ENCODE assay signal across 21 cellular contexts in genomic region chrX:152873361-152873760, GRCh38.
"Had no signal": no experiment of that assay in that cellular context is flagged by ENCODE, and none has a peak within 500 bp of the region (broad histone marks: within the 10 kb centered on the region; RNA-seq: fewer than 3 reads in every experiment).

No MANE protein-coding gene starts in this region.

- H3K4me1 Mint-ChIP-seq: nephron had no signal

- ATAC-seq: effector memory CD8-positive, alpha-beta T cell; gastrocnemius medialis; heart right ventricle; left lobe of liver; pancreas; right cardiac atrium; stimulated activated memory B cell treated with anti-CD40 and anti-IgM and Interleukin-4, amounts not matched to agents 10 μg/mL and 1 μg/mL and 100 μg/mL, for 72 hours had no signal

- H3K27ac Mint-ChIP-seq: dendritic cell treated with granulocyte-macrophage colony-stimulating factor and Interleukin-4, amounts not matched to agents 40 ng/mL and 50 ng/mL, for 4 days; nephron; progenitor cell of endocrine pancreas; stimulated activated memory B cell treated with anti-CD40 and anti-IgM and Interleukin-4, amounts not matched to agents 10 μg/mL and 1 μg/mL and 100 μg/mL, for 72 hours had no signal

- H3K9me3 Mint-ChIP-seq: dendritic cell treated with granulocyte-macrophage colony-stimulating factor and Interleukin-4, amounts not matched to agents 40 ng/mL and 50 ng/mL, for 4 days; effector memory CD8-positive, alpha-beta T cell had no signal

- H3K4me3 Mint-ChIP-seq: dendritic cell treated with granulocyte-macrophage colony-stimulating factor and Interleukin-4, amounts not matched to agents 40 ng/mL and 50 ng/mL, for 4 days; effector memory CD8-positive, alpha-beta T cell; nephron; stimulated activated memory B cell treated with anti-CD40 and anti-IgM and Interleukin-4, amounts not matched to agents 10 μg/mL and 1 μg/mL and 100 μg/mL, for 72 hours had no signal

- H3K27me3 Mint-ChIP-seq: stimulated activated memory B cell treated with anti-CD40 and anti-IgM and Interleukin-4, amounts not matched to agents 10 μg/mL and 1 μg/mL and 100 μg/mL, for 72 hours had no signal

- DNase-seq: effector memory CD8-positive, alpha-beta T cell; gastrocnemius medialis; heart right ventricle; hypothalamus; islet precursor cell; mammary epithelial cell; mucosa of descending colon; occipital lobe; pancreas; right cardiac atrium; small intestine; stimulated activated CD4-positive, alpha-beta T cell treated with anti-CD3 and anti-CD28 coated beads, Interleukin-2, amount 100 ng/mL, for 48 hours; stimulated activated CD8-positive, alpha-beta memory T cell treated with anti-CD3 and anti-CD28 coated beads, Interleukin-4, amount 100 ng/mL, for 48 hours; stomach; substantia nigra; trophoblast cell had no signal
